Comparison of ENCODE assay signal across 8 cellular contexts in the genomic region with DNA sequence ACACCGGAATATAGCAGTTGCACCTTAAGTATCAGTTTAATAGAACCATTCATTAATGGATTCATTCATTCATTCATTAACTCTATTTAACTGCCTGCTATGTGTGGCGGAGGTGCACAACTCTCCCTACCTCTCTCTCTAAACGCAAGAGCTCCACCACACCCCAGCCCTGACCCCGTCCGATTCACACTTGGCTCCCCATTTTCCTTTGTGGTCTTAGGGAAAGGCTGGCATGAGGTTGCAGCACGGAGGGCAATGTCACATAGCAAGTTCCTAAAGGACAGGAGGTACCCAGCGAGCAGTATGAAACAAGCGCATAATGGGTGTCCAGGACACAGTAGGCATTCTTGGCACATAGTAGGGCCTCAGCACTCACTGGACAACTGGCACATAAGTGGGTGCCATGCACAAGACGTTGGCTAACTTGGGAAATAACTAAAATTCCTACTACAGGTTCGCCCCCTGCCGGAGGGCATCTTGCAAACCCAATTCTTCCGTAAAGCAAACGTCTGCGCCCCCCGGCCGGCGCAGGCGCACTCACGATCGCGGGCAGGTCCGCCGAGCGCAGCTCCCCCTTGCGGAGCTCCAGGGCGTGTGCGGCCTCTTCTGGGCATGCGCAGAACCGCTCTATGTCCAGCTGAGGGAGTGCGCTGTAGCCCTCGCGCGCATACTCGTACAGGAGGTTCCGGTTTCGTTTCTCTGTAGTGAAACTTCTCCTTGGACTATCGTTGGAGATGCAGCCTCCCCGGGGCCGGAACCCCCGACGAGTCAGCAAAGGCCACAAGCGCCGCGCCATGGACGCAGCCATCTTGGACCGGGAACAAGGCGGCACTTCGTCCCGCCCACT. TPM values are rescaled to one million over a fixed set of nuclear protein-coding genes. Genes with fewer than 3 reads are reported as not detected.
DNase-seq lines count a peak whose midpoint lies in the region; ATAC-seq and TF ChIP-seq lines count a peak whose summit lies in the region.

A gene with protein sequence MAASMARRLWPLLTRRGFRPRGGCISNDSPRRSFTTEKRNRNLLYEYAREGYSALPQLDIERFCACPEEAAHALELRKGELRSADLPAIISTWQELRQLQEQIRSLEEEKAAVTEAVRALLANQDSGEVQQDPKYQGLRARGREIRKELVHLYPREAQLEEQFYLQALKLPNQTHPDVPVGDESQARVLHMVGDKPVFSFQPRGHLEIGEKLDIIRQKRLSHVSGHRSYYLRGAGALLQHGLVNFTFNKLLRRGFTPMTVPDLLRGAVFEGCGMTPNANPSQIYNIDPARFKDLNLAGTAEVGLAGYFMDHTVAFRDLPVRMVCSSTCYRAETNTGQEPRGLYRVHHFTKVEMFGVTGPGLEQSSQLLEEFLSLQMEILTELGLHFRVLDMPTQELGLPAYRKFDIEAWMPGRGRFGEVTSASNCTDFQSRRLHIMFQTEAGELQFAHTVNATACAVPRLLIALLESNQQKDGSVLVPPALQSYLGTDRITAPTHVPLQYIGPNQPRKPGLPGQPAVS (minus strand): TSS at position 835 of the 847 bp plus-strand sequence. CDS start 27 bp downstream, at position 808.

- TF ChIP-seq CTCF in liver (IDR thresholded peaks at IDR 0.05; ENCODE audit: low read depth, low read length, missing input control), result peak; percentile 97

- H3K27me3 Mint-ChIP-seq in CD4-positive, CD25-positive, alpha-beta regulatory T cell, result peaks cover 6% of the 10 kb centered on the region

- H3K9ac ChIP-seq in liver (ENCODE audit: low read depth in 1 of 2, low read length in 2 of 2), result peak within 1 kb of the TSS; percentile 48 to 99

- H3K36me3 ChIP-seq in CD4-positive, CD25-positive, alpha-beta regulatory T cell (ENCODE audit: control insufficient read depth, insufficient read depth, low read length), result peaks cover 18% of the 10 kb centered on the region
- H3K36me3 ChIP-seq in liver (ENCODE audit: control insufficient read depth in 4 of 4, insufficient read depth in 3 of 4, low read depth in 1 of 4, low read length in 3 of 4), result peaks cover 5 to 8% (median 6%) of the 10 kb centered on the region in 4 donors

- H3K4me3 ChIP-seq in CD4-positive, CD25-positive, alpha-beta regulatory T cell (ENCODE audit: low read depth, low read length), result peak within 1 kb of the TSS; percentile 90
- peak within 1 kb of the TSS; percentile 77 to 99 (median 94) for H3K4me3 ChIP-seq in liver (ENCODE audit: low read depth in 1 of 3, low read length in 3 of 3)

- peaks cover 38% of the 10 kb centered on the region for H3K4me1 ChIP-seq in CD4-positive, CD25-positive, alpha-beta regulatory T cell (ENCODE audit: control insufficient read depth, insufficient read depth, low read length, poor library complexity, severe bottlenecking)
- peaks cover 7 to 25% (median 19%) of the 10 kb centered on the region in 4 donors for H3K4me1 ChIP-seq in liver (ENCODE audit: control insufficient read depth in 4 of 4, insufficient read depth in 4 of 4, low read length in 3 of 4)

- H3K9me3 Mint-ChIP-seq in CD4-positive, CD25-positive, alpha-beta regulatory T cell, result peaks cover 0 to 2% (median 0%) of the 10 kb centered on the region in 7 donors

- peak; percentile 63 for ATAC-seq in CD4-positive, CD25-positive, alpha-beta regulatory T cell (ENCODE audit: low read depth in 2 of 2)
- ATAC-seq in GM19452 (IDR thresholded peaks at IDR 0.05; ENCODE audit: unreplicated experiment), result peak; percentile 68
- ATAC-seq in HG03575 (IDR thresholded peaks at IDR 0.05; ENCODE audit: extremely low read depth, insufficient number of reproducible peaks, low FRiP score, unreplicated experiment), result peak; percentile 19

- peak; percentile 86 to 97 (median 95) for DNase-seq in CD4-positive, CD25-positive, alpha-beta regulatory T cell
- DNase-seq in NCI-H774 (lab: John Stamatoyannopoulos, UW) (peak; percentile 89), dermis microvascular lymphatic vessel endothelial cell (ENCODE audit: low read depth in 2 of 2) (peak; percentile 80 to 95)
- DNase-seq in activated CD4-positive, alpha-beta T cell treated with anti-CD3 and anti-CD28 coated beads, Interleukin-2, amount 50 U/mL, for 48 hours, result peak; percentile 89 to 92
- DNase-seq in stimulated activated CD4-positive, alpha-beta T cell treated with anti-CD3 and anti-CD28 coated beads, Interleukin-4, amount 100 ng/mL, for 1 hour, result peak; percentile 89

- H3K27me3 ChIP-seq in CD4-positive, CD25-positive, alpha-beta regulatory T cell (ENCODE audit: control insufficient read depth, insufficient read depth, low read length), result no peaks in the 10 kb centered on the region
- no peaks in the 10 kb centered on the region for H3K27me3 ChIP-seq in liver (ENCODE audit: control insufficient read depth in 4 of 4, insufficient read depth in 4 of 4, low read length in 3 of 4)

- peaks cover 11% of the 10 kb centered on the region for H3K36me3 Mint-ChIP-seq in CD4-positive, CD25-positive, alpha-beta regulatory T cell

- no peaks in the 10 kb centered on the region for H3K9me3 ChIP-seq in CD4-positive, CD25-positive, alpha-beta regulatory T cell (ENCODE audit: control insufficient read depth in 2 of 2, low read length in 2 of 2)
- H3K9me3 ChIP-seq in liver (ENCODE audit: control insufficient read depth in 4 of 4, low read length in 3 of 4), result no peaks in the 10 kb centered on the region

- peak within 1 kb of the TSS; percentile 94 for H3K27ac ChIP-seq in CD4-positive, CD25-positive, alpha-beta regulatory T cell (ENCODE audit: insufficient read depth, low read length, poor library complexity, severe bottlenecking)
- peak within 1 kb of the TSS; percentile 85 to 86 for H3K27ac ChIP-seq in liver (ENCODE audit: low read depth in 1 of 2, low read length in 2 of 2)

- H3K4me1 Mint-ChIP-seq in CD4-positive, CD25-positive, alpha-beta regulatory T cell, result peaks cover 11 to 53% (median 26%) of the 10 kb centered on the region in 4 donors

- H3K4me3 Mint-ChIP-seq in CD4-positive, CD25-positive, alpha-beta regulatory T cell, result peak within 1 kb of the TSS; percentile 98 to 100 (median 98)

- TF ChIP-seq RAD21 in liver (IDR thresholded peaks at IDR 0.05), result peak; percentile 87 to 88

- peak within 1 kb of the TSS; percentile 97 to 100 (median 99) for H3K27ac Mint-ChIP-seq in CD4-positive, CD25-positive, alpha-beta regulatory T cell

- 3% methylated on average over 49 of the region's 49 CpGs for WGBS in liver

TF ChIP-seq in liver, 16 proteins besides CTCF, POLR2A, EP300 and RAD21 (continues in another document):
- TF ChIP-seq SP1 (IDR thresholded peaks at IDR 0.05) (no peak), FOXA1 (IDR thresholded peaks at IDR 0.05) (no peak), GABPA (IDR thresholded peaks at IDR 0.05 in 1 of 2, conservative IDR thresholded peaks at IDR 0.05 in 1 of 2) (no peak), RXRA (IDR thresholded peaks at IDR 0.05) (peak in 1 of 2 donors; percentile 42), HNF4G (IDR thresholded peaks at IDR 0.05) (no peak), HNF4A (conservative IDR thresholded peaks at IDR 0.05) (peak in 1 of 2 donors; percentile 34), TAF1 (conservative IDR thresholded peaks at IDR 0.05) (no peak), EGR1 (IDR thresholded peaks at IDR 0.05; ENCODE audit: low read depth in 2 of 2) (no peak), YY1 (IDR thresholded peaks at IDR 0.05) (peak; percentile 99)
- TF ChIP-seq, protein P1, sequence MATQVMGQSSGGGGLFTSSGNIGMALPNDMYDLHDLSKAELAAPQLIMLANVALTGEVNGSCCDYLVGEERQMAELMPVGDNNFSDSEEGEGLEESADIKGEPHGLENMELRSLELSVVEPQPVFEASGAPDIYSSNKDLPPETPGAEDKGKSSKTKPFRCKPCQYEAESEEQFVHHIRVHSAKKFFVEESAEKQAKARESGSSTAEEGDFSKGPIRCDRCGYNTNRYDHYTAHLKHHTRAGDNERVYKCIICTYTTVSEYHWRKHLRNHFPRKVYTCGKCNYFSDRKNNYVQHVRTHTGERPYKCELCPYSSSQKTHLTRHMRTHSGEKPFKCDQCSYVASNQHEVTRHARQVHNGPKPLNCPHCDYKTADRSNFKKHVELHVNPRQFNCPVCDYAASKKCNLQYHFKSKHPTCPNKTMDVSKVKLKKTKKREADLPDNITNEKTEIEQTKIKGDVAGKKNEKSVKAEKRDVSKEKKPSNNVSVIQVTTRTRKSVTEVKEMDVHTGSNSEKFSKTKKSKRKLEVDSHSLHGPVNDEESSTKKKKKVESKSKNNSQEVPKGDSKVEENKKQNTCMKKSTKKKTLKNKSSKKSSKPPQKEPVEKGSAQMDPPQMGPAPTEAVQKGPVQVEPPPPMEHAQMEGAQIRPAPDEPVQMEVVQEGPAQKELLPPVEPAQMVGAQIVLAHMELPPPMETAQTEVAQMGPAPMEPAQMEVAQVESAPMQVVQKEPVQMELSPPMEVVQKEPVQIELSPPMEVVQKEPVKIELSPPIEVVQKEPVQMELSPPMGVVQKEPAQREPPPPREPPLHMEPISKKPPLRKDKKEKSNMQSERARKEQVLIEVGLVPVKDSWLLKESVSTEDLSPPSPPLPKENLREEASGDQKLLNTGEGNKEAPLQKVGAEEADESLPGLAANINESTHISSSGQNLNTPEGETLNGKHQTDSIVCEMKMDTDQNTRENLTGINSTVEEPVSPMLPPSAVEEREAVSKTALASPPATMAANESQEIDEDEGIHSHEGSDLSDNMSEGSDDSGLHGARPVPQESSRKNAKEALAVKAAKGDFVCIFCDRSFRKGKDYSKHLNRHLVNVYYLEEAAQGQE (IDR thresholded peaks at IDR 0.05), result peak; percentile 18
- TF ChIP-seq, protein P2, sequence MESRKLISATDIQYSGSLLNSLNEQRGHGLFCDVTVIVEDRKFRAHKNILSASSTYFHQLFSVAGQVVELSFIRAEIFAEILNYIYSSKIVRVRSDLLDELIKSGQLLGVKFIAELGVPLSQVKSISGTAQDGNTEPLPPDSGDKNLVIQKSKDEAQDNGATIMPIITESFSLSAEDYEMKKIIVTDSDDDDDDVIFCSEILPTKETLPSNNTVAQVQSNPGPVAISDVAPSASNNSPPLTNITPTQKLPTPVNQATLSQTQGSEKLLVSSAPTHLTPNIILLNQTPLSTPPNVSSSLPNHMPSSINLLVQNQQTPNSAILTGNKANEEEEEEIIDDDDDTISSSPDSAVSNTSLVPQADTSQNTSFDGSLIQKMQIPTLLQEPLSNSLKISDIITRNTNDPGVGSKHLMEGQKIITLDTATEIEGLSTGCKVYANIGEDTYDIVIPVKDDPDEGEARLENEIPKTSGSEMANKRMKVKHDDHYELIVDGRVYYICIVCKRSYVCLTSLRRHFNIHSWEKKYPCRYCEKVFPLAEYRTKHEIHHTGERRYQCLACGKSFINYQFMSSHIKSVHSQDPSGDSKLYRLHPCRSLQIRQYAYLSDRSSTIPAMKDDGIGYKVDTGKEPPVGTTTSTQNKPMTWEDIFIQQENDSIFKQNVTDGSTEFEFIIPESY (IDR thresholded peaks at IDR 0.05), result no peak
- TF ChIP-seq, protein P3, sequence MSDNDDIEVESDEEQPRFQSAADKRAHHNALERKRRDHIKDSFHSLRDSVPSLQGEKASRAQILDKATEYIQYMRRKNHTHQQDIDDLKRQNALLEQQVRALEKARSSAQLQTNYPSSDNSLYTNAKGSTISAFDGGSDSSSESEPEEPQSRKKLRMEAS (IDR thresholded peaks at IDR 0.05), result peak; percentile 29

RNA-seq across cellular contexts. Expression of the gene that starts here (rescaled TPM):
- 16.1 TPM for total RNA-seq in CD4-positive, CD25-positive, alpha-beta regulatory T cell
- polyA plus RNA-seq in CD4-positive, CD25-positive, alpha-beta regulatory T cell, result 10 to 100 TPM; 13.1 to 15.6 (median 15.0) TPM
- total RNA-seq in dermis microvascular lymphatic vessel endothelial cell, result 17.2 and 18.3 TPM in 2 replicates
- total RNA-seq in liver, result 10 to 100 TPM; 15.9 to 19.2 TPM
- 10 to 100 TPM; 16.4 to 17.8 TPM for polyA plus RNA-seq in liver

Comparison
In these comparisons a context has a peak if more than half of its experiments do, and no peak if none do; other contexts are left out.
1. Peak in every context shown above with its lines: DNase-seq, ATAC-seq, H3K4me3 ChIP-seq and H3K27ac ChIP-seq.